ENCODE assay signal across 9 cellular contexts in genomic region chr20:36493801-36494114, GRCh38. TPM values are rescaled to one million over a fixed set of nuclear protein-coding genes. Genes with fewer than 3 reads are reported as not detected.
DNase-seq lines count a peak whose midpoint lies in the region; ATAC-seq, FAIRE-seq and TF ChIP-seq lines count a peak whose summit lies in the region.
"Had no signal": no experiment of that assay in that cellular context is flagged by ENCODE, and none has a peak within 500 bp of the region (broad histone marks: within the 10 kb centered on the region; RNA-seq: fewer than 3 reads in every experiment).

No MANE protein-coding gene starts in this region.

- FAIRE-seq in HTR-8/SVneo (lab: Jason Lieb, UNC) (peak; percentile 64), HepG2 (lab: Jason Lieb, UNC) (no peak)

- H3K4me3 ChIP-seq in HepG2 (replicated peaks in 1 of 3; ENCODE audit: insufficient read depth in 1 of 3, low read depth in 2 of 3, low read length in 3 of 3) = no peak overlapping the region

- no peak overlapping the region for H2AFZ ChIP-seq in HepG2 (ENCODE audit: low read length)

- no peak overlapping the region for H3K4me2 ChIP-seq in HepG2 (ENCODE audit: low read depth, low read length)

- POLR2A ChIA-PET in HepG2 (lab: Yijun Ruan, JAX) = no interaction called here

- no TSS peak for BruUV-seq in HepG2 (replicated peaks; lab: Mats Ljungman, UMichigan)

- no peak for TF ChIP-seq RAD21 in HepG2 (CRISPR knock-in tag; IDR thresholded peaks at IDR 0.05)

- peaks cover 8% of the 10 kb centered on the region for H4K20me1 ChIP-seq in HepG2 (ENCODE audit: insufficient read depth, low read length)

- no peak for TF ChIP-seq CTCF in HepG2 (CRISPR knock-in tag; IDR thresholded peaks at IDR 0.05)

- no peak overlapping the region for H3K9ac ChIP-seq in HepG2 (ENCODE audit: insufficient read depth, low read depth, low read length)

- no peaks in the 10 kb centered on the region for H3K9me3 ChIP-seq in HepG2 (ENCODE audit: low read length)

- no peak overlapping the region for H3K27ac ChIP-seq in HepG2 (ENCODE audit: extremely low read length, insufficient read depth, low read length)

- ATAC-seq in HepG2 (no peak), GM21423 (IDR thresholded peaks at IDR 0.05; ENCODE audit: unreplicated experiment) (no peak), HG03520 (IDR thresholded peaks at IDR 0.05; ENCODE audit: unreplicated experiment) (no peak), GM19328 (IDR thresholded peaks at IDR 0.05; ENCODE audit: unreplicated experiment) (no peak)

- intact Hi-C loops in HepG2 (cut with micrococcal nuclease; ENCODE audit: unreplicated experiment) = no loop called here

- CTCF ChIA-PET in HepG2 (lab: Yijun Ruan, JAX; ENCODE audit: low intra/inter-chr PET ratio, low total read pairs) = no interaction called here

- TF ChIP-seq EP300 in HepG2 (IDR thresholded peaks at IDR 0.05; ENCODE audit: low read depth in 2 of 2, low read length in 2 of 2) = no peak
- TF ChIP-seq EP300 in HepG2 (CRISPR knock-in tag; IDR thresholded peaks at IDR 0.05; ENCODE audit: borderline replicate concordance) = no peak

- peaks cover 33 to 50% of the 10 kb centered on the region in 2 experiments for H3K36me3 ChIP-seq in HepG2 (replicated peaks in 1 of 2; ENCODE audit: control insufficient read depth in 1 of 2, insufficient read depth in 2 of 2, low read length in 2 of 2)

- DNase-seq in HTR-8/SVneo (ENCODE audit: insufficient read length, low spot score) (no peak), cerebellar cortex (ENCODE audit: low spot score) (peak; percentile 53), HepG2 (ENCODE audit: low spot score) (no peak), superior temporal gyrus (ENCODE audit: extremely low spot score) (peak; percentile 50), mesenteric fat pad (ENCODE audit: low spot score) (no peak)
- DNase-seq: activated CD8-positive, alpha-beta memory T cell treated with anti-CD3 and anti-CD28 coated beads for 24 hours had no signal

- in situ Hi-C loops in HepG2 (cut with HindIII; ENCODE audit: extremely low pct_ligation_motif_present, low pct_unique_long_range_greater_than_20kb) = no loop called here

- H3K27me3 ChIP-seq in HepG2 (ENCODE audit: control insufficient read depth in 1 of 2, insufficient read depth in 2 of 2, low read length in 2 of 2) = no peaks in the 10 kb centered on the region

- peaks cover 18% of the 10 kb centered on the region for H3K4me1 ChIP-seq in HepG2 (ENCODE audit: insufficient read depth, low read length)

- 97% methylated on average over 7 of the region's 7 CpGs for WGBS in HepG2 (ENCODE audit: low lambda C conversion rate)

- TF ChIP-seq POLR2A in HepG2 (IDR thresholded peaks at IDR 0.05; ENCODE audit: insufficient read depth in 1 of 2, low read depth in 2 of 2, low read length in 2 of 2) = no peak

- peaks cover 12% of the 10 kb centered on the region for H3K79me2 ChIP-seq in HepG2 (ENCODE audit: insufficient read depth, low read length)

TF ChIP-seq in HepG2, 621 proteins besides CTCF, POLR2A, EP300 and RAD21:
- TF ChIP-seq ATF7 (IDR thresholded peaks at IDR 0.05) (no peak), ATF7 (CRISPR knock-in tag; IDR thresholded peaks at IDR 0.05) (no peak), ZNF446 (CRISPR knock-in tag; IDR thresholded peaks at IDR 0.05) (0 out of 2 replicates have a peak, but pooled peaks have one; percentile 20), ZNF34 (CRISPR knock-in tag; IDR thresholded peaks at IDR 0.05; ENCODE audit: borderline replicate concordance) (no peak), NRL (CRISPR knock-in tag; IDR thresholded peaks at IDR 0.05; ENCODE audit: borderline replicate concordance) (0 out of 2 replicates have a peak, but pooled peaks have one; percentile 33)

RNA-seq across cellular contexts. Expression of gene MYL9, which starts 47.6 kb away (rescaled TPM):
- 2.2 and 2.7 TPM in 2 replicates for total RNA-seq in HepG2 (2016; rRNA removed; fragmentation: Illumina TruSeq; extraction: Trizol)
- total RNA-seq in HepG2 (2016; cell fraction: cytosol; rRNA removed; fragmentation: Illumina TruSeq; extraction: Trizol; ENCODE audit: low read depth) = 0.79 and 0.91 TPM in 2 replicates
- 2.5 TPM in 2 replicates for total RNA-seq in HepG2 (2016; cell fraction: insoluble cytoplasmic fraction; rRNA removed; fragmentation: Illumina TruSeq; extraction: Trizol)
- total RNA-seq in HepG2 (2016; cell fraction: membrane; rRNA removed; fragmentation: Illumina TruSeq; extraction: Trizol) = 1.5 and 2.5 TPM in 2 replicates
- 1.3 and 1.7 TPM in 2 replicates for total RNA-seq in HepG2 (2016; cell fraction: nucleus; rRNA removed; fragmentation: Illumina TruSeq; extraction: Trizol)
- 0.87 and 1.1 TPM in 2 replicates for polyA plus RNA-seq in HepG2 (2011; rRNA removed)
- 0.72 and 0.73 TPM in 2 replicates for polyA plus RNA-seq in HepG2 (2011; cell fraction: cytosol; rRNA removed)
- polyA plus RNA-seq in HepG2 (2011; cell fraction: nucleus; rRNA removed) = 0.59 and 0.69 TPM in 2 replicates
- polyA plus RNA-seq in HepG2 (2012) = 1.2 and 1.4 TPM in 2 replicates
- polyA plus RNA-seq in HepG2 (2016; cell fraction: cytosol; fragmentation: Illumina TruSeq; extraction: Trizol; ENCODE audit: low read depth) = 4.6 and 5.7 TPM in 2 replicates
- 10.1 and 12.3 TPM in 2 replicates for polyA plus RNA-seq in HepG2 (2016; cell fraction: insoluble cytoplasmic fraction; fragmentation: Illumina TruSeq; extraction: Trizol; ENCODE audit: low read depth)
- 6.4 and 6.8 TPM in 2 replicates for polyA plus RNA-seq in HepG2 (2016; cell fraction: membrane; fragmentation: Illumina TruSeq; extraction: Trizol; ENCODE audit: low read depth)
- 8.9 and 9.0 TPM in 2 replicates for polyA plus RNA-seq in HepG2 (2016; cell fraction: nucleus; fragmentation: Illumina TruSeq; extraction: Trizol; ENCODE audit: insufficient read depth, low read depth)
- polyA minus RNA-seq in HepG2 (2011; rRNA and poly(A)+ RNA removed; ENCODE audit: low replicate concordance) = 0.72 and 4.7 TPM in 2 replicates
- 0.70 and 0.89 TPM in 2 replicates for polyA minus RNA-seq in HepG2 (2011; cell fraction: cytosol; rRNA and poly(A)+ RNA removed)
- polyA minus RNA-seq in HepG2 (2011; cell fraction: nucleus; rRNA and poly(A)+ RNA removed) = 0.39 and 0.75 TPM in 2 replicates
- total RNA-seq in mesenteric fat pad = 518 TPM

Comparison
In these comparisons a context has a peak if more than half of its experiments do, and no peak if none do; other contexts are left out.
1. DNase-seq: peak in cerebellar cortex (single experiment) and superior temporal gyrus (single experiment); none in HTR-8/SVneo (single experiment), HepG2 (single experiment) and mesenteric fat pad (single experiment).
2. RNA of gene MYL9, which starts 47.6 kb away (total RNA-seq): 518 TPM in mesenteric fat pad (single experiment); 0.79 to 2.7 TPM in HepG2; every median in the first group is over 100 times any median in the second.